In genomic region chr1:184050631-184051030, GRCh38 we compare ENCODE assay signal across 9 cellular contexts. TPM values are rescaled to one million over a fixed set of nuclear protein-coding genes. Genes with fewer than 3 reads are reported as not detected.
A peak's percentile ranks its signal among the peaks of the same experiment; 100 is the strongest.
DNase-seq lines count a peak whose midpoint lies in the region; FAIRE-seq and TF ChIP-seq lines count a peak whose summit lies in the region.
"Had no signal": no experiment of that assay in that cellular context is flagged by ENCODE, and none has a peak within 500 bp of the region (broad histone marks: within the 10 kb centered on the region; RNA-seq: fewer than 3 reads in every experiment).

No MANE protein-coding gene starts in this region.

- no peak overlapping the region for H2BK12ac ChIP-seq in trophoblast cell (ENCODE audit: low read length)

- H2AK5ac ChIP-seq in trophoblast cell (ENCODE audit: low read length) = no peak overlapping the region

- H4K12ac ChIP-seq in trophoblast cell (ENCODE audit: low read depth, low read length) = no peak overlapping the region

- no TSS peak for BruUV-seq in endothelial cell of umbilical vein (replicated peaks; lab: Mats Ljungman, UMichigan)

- peak overlapping the region; percentile 22 for H3K23ac ChIP-seq in trophoblast cell (ENCODE audit: low read length)

- dilution Hi-C loops in endothelial cell of umbilical vein (cut with MboI; ENCODE audit: extremely low pct_ligation_motif_present, low sequenced_read_pairs) = no loop called here

- no peak overlapping the region for H2BK5ac ChIP-seq in trophoblast cell (ENCODE audit: low read depth, low read length, poor library complexity)

- no peak overlapping the region for H3K4ac ChIP-seq in trophoblast cell (ENCODE audit: low read depth, low read length)

- H3K9ac ChIP-seq in endothelial cell of umbilical vein (replicated peaks; ENCODE audit: extremely low read depth, insufficient read depth, low read length) (peak overlapping the region; percentile 70), trophoblast cell (ENCODE audit: low read length) (no peak overlapping the region)

- peak overlapping the region; percentile 100 for H4K8ac ChIP-seq in trophoblast cell (ENCODE audit: low read depth, low read length)

- H3K4me2 ChIP-seq in DOHH2 (ENCODE audit: low read length) (peak overlapping the region; percentile 96), endothelial cell of umbilical vein (ENCODE audit: insufficient read depth, low read length) (peak overlapping the region; percentile 91), trophoblast cell (ENCODE audit: low read length) (peak overlapping the region; percentile 77)

- peak overlapping the region; percentile 70; the same call in 1 of the 2 replicates for H3K27ac ChIP-seq in DOHH2 (ENCODE audit: low read depth, low read length)
- no peak overlapping the region for H3K27ac ChIP-seq in endothelial cell of umbilical vein (ENCODE audit: insufficient read depth, low read depth, low read length)
- peak overlapping the region; percentile 70 for H3K27ac ChIP-seq in trophoblast cell (ENCODE audit: low read depth, low read length)

- H4K20me1 ChIP-seq in DOHH2 (ENCODE audit: control insufficient read depth, insufficient read depth, low read depth, low read length) = no peaks in the 10 kb centered on the region
- H4K20me1 ChIP-seq in endothelial cell of umbilical vein (replicated peaks; ENCODE audit: control insufficient read depth, extremely low read depth, insufficient read depth, low read length) = no peaks in the 10 kb centered on the region

- H2BK120ac ChIP-seq in trophoblast cell (ENCODE audit: insufficient read depth, low read length, poor library complexity) = no peak overlapping the region

- no peak overlapping the region for H3K18ac ChIP-seq in trophoblast cell (ENCODE audit: low read length)

- DNase-seq in OCI-M1 (lab: John Stamatoyannopoulos, UW) = peak; percentile 67
- no peak for DNase-seq in endothelial cell of umbilical vein (ENCODE audit: low read depth, low spot score)
- no peak for DNase-seq in trophoblast cell
- DNase-seq in stimulated activated CD4-positive, alpha-beta T cell treated with anti-CD3 and anti-CD28 coated beads, Interleukin-2, amount 100 ng/mL, for 24 hours = no peak
- no peak for DNase-seq in AG08396 (ENCODE audit: low spot score)
- DNase-seq in NOMO-1 (lab: John Stamatoyannopoulos, UW; ENCODE audit: unreplicated experiment in 2 of 2) = no peak
- no peak for DNase-seq in NCI-H1694 (lab: John Stamatoyannopoulos, UW)
- DNase-seq: NCI-H1436 treated with DMSO at 0.1 percent for 48 hours had no signal

- H3F3A ChIP-seq in DOHH2 (ENCODE audit: control insufficient read depth, insufficient read depth) = no peaks in the 10 kb centered on the region

- H3K4me3 ChIP-seq in DOHH2 (ENCODE audit: low read length) (peak overlapping the region; percentile 83), endothelial cell of umbilical vein (replicated peaks in 1 of 3; ENCODE audit: insufficient read depth in 1 of 3, low read depth in 1 of 3, low read length in 3 of 3) (peak overlapping the region in 1 of 3 experiments; percentile 89), trophoblast cell (ENCODE audit: low read depth, low read length) (no peak overlapping the region)

- H3K9me2 ChIP-seq in DOHH2 (replicated peaks; ENCODE audit: control insufficient read depth, low read length) = no peaks in the 10 kb centered on the region

- H3K4me1 ChIP-seq in DOHH2 (ENCODE audit: control insufficient read depth, low read length) (peaks cover 15% of the 10 kb centered on the region), endothelial cell of umbilical vein (ENCODE audit: control insufficient read depth, extremely low read depth, insufficient read depth, low read length) (peaks cover 11% of the 10 kb centered on the region), trophoblast cell (ENCODE audit: control insufficient read depth in 1 of 2, insufficient read depth in 2 of 2, low read length in 2 of 2) (peaks cover 0 to 9% of the 10 kb centered on the region in 2 experiments)

- H3K27me3 ChIP-seq in DOHH2 (ENCODE audit: control insufficient read depth, low read length) (peaks cover 14% of the 10 kb centered on the region), endothelial cell of umbilical vein (ENCODE audit: control insufficient read depth in 2 of 2, insufficient read depth in 2 of 2, low read length in 2 of 2) (peaks cover 12 to 24% of the 10 kb centered on the region in 2 experiments), trophoblast cell (ENCODE audit: insufficient read depth, low read length) (no peaks in the 10 kb centered on the region)

- FAIRE-seq in endothelial cell of umbilical vein (lab: Jason Lieb, UNC) = no peak

- H3K36me3 ChIP-seq in DOHH2 (ENCODE audit: control insufficient read depth, low read length) = no peaks in the 10 kb centered on the region
- H3K36me3 ChIP-seq in endothelial cell of umbilical vein (ENCODE audit: control insufficient read depth in 2 of 2, extremely low read depth in 1 of 2, insufficient read depth in 2 of 2, low read length in 2 of 2) = peaks cover 3 to 5% of the 10 kb centered on the region in 2 experiments
- peaks cover 0 to 3% of the 10 kb centered on the region in 2 experiments for H3K36me3 ChIP-seq in trophoblast cell (ENCODE audit: control insufficient read depth in 1 of 2, insufficient read depth in 2 of 2, low read length in 2 of 2)

- CTCF ChIA-PET in endothelial cell of umbilical vein (lab: Charles Lee) = interaction anchor here (1.1 to 1.8 kb wide), 3 partner anchors 13 to 396 kb away, joined by 4 to 11 read pairs (median 5); no protein-coding TSS in a partner anchor

- H3K9me3 ChIP-seq in DOHH2 (ENCODE audit: control insufficient read depth, insufficient read depth, low read length) (no peaks in the 10 kb centered on the region), endothelial cell of umbilical vein (replicated peaks; ENCODE audit: control insufficient read depth, insufficient read depth, low read length) (no peaks in the 10 kb centered on the region), trophoblast cell (ENCODE audit: insufficient read depth, low read depth, low read length) (peaks cover 2% of the 10 kb centered on the region)

- H3K14ac ChIP-seq in trophoblast cell (ENCODE audit: low read length) = no peak overlapping the region

- peaks cover 17% of the 10 kb centered on the region for H3K79me2 ChIP-seq in DOHH2 (ENCODE audit: control insufficient read depth, low read length)
- H3K79me2 ChIP-seq in endothelial cell of umbilical vein (ENCODE audit: control insufficient read depth, insufficient read depth, low read length) = peaks cover 16% of the 10 kb centered on the region
- H3K79me2 ChIP-seq in trophoblast cell (ENCODE audit: control insufficient read depth, insufficient read depth, low read length, poor library complexity) = peaks cover 5% of the 10 kb centered on the region

- intact Hi-C loops in endothelial cell of umbilical vein (cut with micrococcal nuclease) = loop anchor here (1.0 to 5.0 kb wide), 5 partner anchors 13 to 769 kb away; partner anchors contain the start of genes ARPC5, COLGALT2 and SMG7

- no peaks in the 10 kb centered on the region for H3K9me1 ChIP-seq in endothelial cell of umbilical vein (replicated peaks; ENCODE audit: control insufficient read depth, extremely low read depth, insufficient read depth, low read length)

- H3K79me1 ChIP-seq in trophoblast cell (ENCODE audit: low read length) = peaks cover 11% of the 10 kb centered on the region

- peak overlapping the region; percentile 90 for H4K91ac ChIP-seq in trophoblast cell (ENCODE audit: low read depth, low read length)

- TF ChIP-seq CTCF in DOHH2 (IDR thresholded peaks at IDR 0.05; ENCODE audit: low read depth, low read length, poor library complexity, severe bottlenecking) = no peak
- TF ChIP-seq CTCF in endothelial cell of umbilical vein (IDR thresholded peaks at IDR 0.05; ENCODE audit: extremely low read depth in 1 of 2, insufficient read depth in 1 of 2, low read depth in 1 of 2, low read length in 2 of 2) = no peak

- no peak for TF ChIP-seq POLR2A in endothelial cell of umbilical vein (IDR thresholded peaks at IDR 0.05; ENCODE audit: low read depth, low read length)

- H2AFZ ChIP-seq in endothelial cell of umbilical vein (ENCODE audit: low read depth, low read length) (peak overlapping the region; percentile 77), trophoblast cell (ENCODE audit: insufficient read depth, low read length, poor library complexity) (no peak overlapping the region)

- POLR2A ChIA-PET in endothelial cell of umbilical vein (lab: Charles Lee) = no interaction called here

TF ChIP-seq in endothelial cell of umbilical vein, 7 proteins besides CTCF, POLR2A, EP300 and RAD21 (continues in another document):
- TF ChIP-seq MAX (IDR thresholded peaks at IDR 0.05; ENCODE audit: insufficient read depth, insufficient read length) = no peak
- no peak for TF ChIP-seq EZH2 (IDR thresholded peaks at IDR 0.05; ENCODE audit: borderline replicate concordance, low read depth, low read length, severe bottlenecking)
- no peak for TF ChIP-seq JUN (IDR thresholded peaks at IDR 0.05; ENCODE audit: borderline replicate concordance, insufficient read depth, insufficient read length, low read depth)
- TF ChIP-seq FOS (IDR thresholded peaks at IDR 0.05; ENCODE audit: borderline replicate concordance, insufficient read depth, low read length) = no peak
- no peak for TF ChIP-seq GATA2 (IDR thresholded peaks at IDR 0.05; ENCODE audit: insufficient read depth, insufficient read length, low read depth, low read length)

RNA-seq across cellular contexts. Expression of gene TSEN15, which starts 0.9 kb away (rescaled TPM):
- total RNA-seq in endothelial cell of umbilical vein = 25.8 and 26.4 TPM in 2 replicates
- 15.8 and 20.6 TPM in 2 replicates for polyA plus RNA-seq in endothelial cell of umbilical vein
- 19.9 and 23.0 TPM in 2 replicates for polyA plus RNA-seq in endothelial cell of umbilical vein (2011; cell fraction: cytosol; rRNA removed)
- 20.1 and 22.4 TPM in 2 replicates for polyA plus RNA-seq in endothelial cell of umbilical vein (2011; cell fraction: nucleus; rRNA removed)
- polyA plus RNA-seq in endothelial cell of umbilical vein (2012) = 13.7 and 19.6 TPM in 2 replicates
- polyA minus RNA-seq in endothelial cell of umbilical vein = 28.2 and 37.4 TPM in 2 replicates
- polyA minus RNA-seq in endothelial cell of umbilical vein (2011; cell fraction: cytosol; rRNA and poly(A)+ RNA removed) = 27.5 TPM
- 28.8 and 38.9 TPM in 2 replicates for polyA minus RNA-seq in endothelial cell of umbilical vein (2011; cell fraction: nucleus; rRNA and poly(A)+ RNA removed)
- polyA plus RNA-seq in trophoblast cell (2013) = 23.5 and 24.0 TPM in 2 replicates

RNA-seq across cellular contexts. Expression of gene COLGALT2, which starts 13.1 kb away (rescaled TPM):
- not detected in 2 replicates for total RNA-seq in endothelial cell of umbilical vein
- 0.01 and 0.02 TPM in 2 replicates for polyA plus RNA-seq in endothelial cell of umbilical vein
- polyA plus RNA-seq in endothelial cell of umbilical vein (2011; cell fraction: cytosol; rRNA removed) = 0.01 and 0.03 TPM in 2 replicates
- polyA plus RNA-seq in endothelial cell of umbilical vein (2011; cell fraction: nucleus; rRNA removed) = 0.04 TPM in 1 of 2 replicates, not detected in the other
- polyA plus RNA-seq in endothelial cell of umbilical vein (2012) = not detected in 2 replicates
- 0.32 TPM in 1 of 2 replicates, not detected in the other for polyA minus RNA-seq in endothelial cell of umbilical vein
- not detected for polyA minus RNA-seq in endothelial cell of umbilical vein (2011; cell fraction: cytosol; rRNA and poly(A)+ RNA removed)
- polyA minus RNA-seq in endothelial cell of umbilical vein (2011; cell fraction: nucleus; rRNA and poly(A)+ RNA removed) = 0.14 TPM in 1 of 2 replicates, not detected in the other
- 0.45 and 0.49 TPM in 2 replicates for polyA plus RNA-seq in trophoblast cell (2013)
